In genomic region chr5:136802382-136802781, GRCh38 we compare ENCODE assay signal across 9 cellular contexts.
DNase-seq lines count a peak whose midpoint lies in the region; ATAC-seq, FAIRE-seq and TF ChIP-seq lines count a peak whose summit lies in the region.
"Had no signal": no experiment of that assay in that cellular context is flagged by ENCODE, and none has a peak within 500 bp of the region (broad histone marks: within the 10 kb centered on the region; RNA-seq: fewer than 3 reads in every experiment).

No MANE protein-coding gene starts in this region.

- CTCF ChIA-PET in HepG2 (lab: Yijun Ruan, JAX; ENCODE audit: low intra/inter-chr PET ratio, low total read pairs) = no interaction called here

- intact Hi-C loops in HepG2 (cut with micrococcal nuclease; ENCODE audit: unreplicated experiment) = no loop called here
- intact Hi-C loops in right lobe of liver (cut with DNase I) = no loop called here
- intact Hi-C loops in head of caudate nucleus (cut with DNase I) = loop anchor here (10.0 kb wide), 1 partner anchor 412 kb away; no protein-coding TSS in a partner anchor

- FAIRE-seq in HepG2 (lab: Jason Lieb, UNC) (no peak), RCC 7860 (lab: Jason Lieb, UNC) (peak; percentile 61)

- H3K27ac Mint-ChIP-seq in stimulated activated naive CD8-positive, alpha-beta T cell treated with anti-CD3 and anti-CD28 coated beads, Interleukin-15, amount 100 ng/mL, for 72 hours = no peak overlapping the region
- H3K27ac Mint-ChIP-seq: CD8-positive, alpha-beta memory T cell had no signal

- no peak for ATAC-seq in HepG2
- no peak for ATAC-seq in right lobe of liver
- no peak for ATAC-seq in GM18520 (IDR thresholded peaks at IDR 0.05; ENCODE audit: unreplicated experiment)
- no peak for ATAC-seq in GM19351 (IDR thresholded peaks at IDR 0.05; ENCODE audit: unreplicated experiment)
- ATAC-seq in stimulated activated naive CD8-positive, alpha-beta T cell treated with anti-CD3 and anti-CD28 coated beads, Interleukin-15, amount 100 ng/mL, for 72 hours = no peak
- ATAC-seq in HG02623 (IDR thresholded peaks at IDR 0.05; ENCODE audit: unreplicated experiment) = no peak

- no peak for TF ChIP-seq RAD21 in HepG2 (CRISPR knock-in tag; IDR thresholded peaks at IDR 0.05)

- no peak overlapping the region for H3K27ac ChIP-seq in HepG2 (ENCODE audit: extremely low read length, insufficient read depth, low read length)
- H3K27ac ChIP-seq in right lobe of liver = no peak overlapping the region

- no peak overlapping the region for H2AFZ ChIP-seq in HepG2 (ENCODE audit: low read length)

- H3K9me3 ChIP-seq in HepG2 (ENCODE audit: low read length) (no peaks in the 10 kb centered on the region), right lobe of liver (no peaks in the 10 kb centered on the region)

- H3K4me3 Mint-ChIP-seq in stimulated activated naive CD8-positive, alpha-beta T cell treated with anti-CD3 and anti-CD28 coated beads, Interleukin-15, amount 100 ng/mL, for 72 hours = no peak overlapping the region
- H3K4me3 Mint-ChIP-seq: CD8-positive, alpha-beta memory T cell had no signal

- no peaks in the 10 kb centered on the region for H3K4me1 ChIP-seq in HepG2 (ENCODE audit: insufficient read depth, low read length)
- H3K4me1 ChIP-seq in right lobe of liver = no peaks in the 10 kb centered on the region

- TF ChIP-seq CTCF in HepG2 (CRISPR knock-in tag; IDR thresholded peaks at IDR 0.05) (no peak), right lobe of liver (IDR thresholded peaks at IDR 0.05) (no peak)

- DNase-seq in HepG2 (ENCODE audit: low spot score) (no peak), right lobe of liver (no peak), RCC 7860 (ENCODE audit: low spot score) (no peak), head of caudate nucleus (peak in 32 of 42 donors; percentile 11 to 70 (median 38))
- DNase-seq in stimulated activated naive CD8-positive, alpha-beta T cell treated with anti-CD3 and anti-CD28 coated beads, Interleukin-15, amount 100 ng/mL, for 72 hours = no peak
- DNase-seq: CD8-positive, alpha-beta memory T cell had no signal

- H4K20me1 ChIP-seq in HepG2 (ENCODE audit: insufficient read depth, low read length) = no peaks in the 10 kb centered on the region

- H3K27me3 Mint-ChIP-seq in stimulated activated naive CD8-positive, alpha-beta T cell treated with anti-CD3 and anti-CD28 coated beads, Interleukin-15, amount 100 ng/mL, for 72 hours = no peaks in the 10 kb centered on the region

- H3K9ac ChIP-seq in HepG2 (ENCODE audit: insufficient read depth, low read depth, low read length) = no peak overlapping the region

- H3K4me3 ChIP-seq in HepG2 (replicated peaks in 1 of 3; ENCODE audit: insufficient read depth in 1 of 3, low read depth in 2 of 3, low read length in 3 of 3) (no peak overlapping the region), right lobe of liver (no peak overlapping the region)

- H3K9me3 Mint-ChIP-seq in stimulated activated naive CD8-positive, alpha-beta T cell treated with anti-CD3 and anti-CD28 coated beads, Interleukin-15, amount 100 ng/mL, for 72 hours = peaks cover 5 to 11% of the 10 kb centered on the region in 2 donors

- no peaks in the 10 kb centered on the region for H3K27me3 ChIP-seq in HepG2 (ENCODE audit: control insufficient read depth in 1 of 2, insufficient read depth in 2 of 2, low read length in 2 of 2)
- no peaks in the 10 kb centered on the region for H3K27me3 ChIP-seq in right lobe of liver

- no TSS peak for BruUV-seq in HepG2 (replicated peaks; lab: Mats Ljungman, UMichigan)

- 2% methylated on average over 2 of the region's 2 CpGs for WGBS in HepG2 (ENCODE audit: low lambda C conversion rate)
- WGBS in right lobe of liver (ENCODE audit: insufficient coverage, low coverage, low lambda C conversion rate, missing lambda C conversion rate) = 48% methylated on average over 2 of the region's 2 CpGs

- in situ Hi-C loops in HepG2 (cut with HindIII; ENCODE audit: extremely low pct_ligation_motif_present, low pct_unique_long_range_greater_than_20kb) = no loop called here

- H3K79me2 ChIP-seq in HepG2 (ENCODE audit: insufficient read depth, low read length) = no peaks in the 10 kb centered on the region

- POLR2A ChIA-PET in HepG2 (lab: Yijun Ruan, JAX) = no interaction called here

- no peaks in the 10 kb centered on the region for H3K4me1 Mint-ChIP-seq in stimulated activated naive CD8-positive, alpha-beta T cell treated with anti-CD3 and anti-CD28 coated beads, Interleukin-15, amount 100 ng/mL, for 72 hours
- H3K4me1 Mint-ChIP-seq: CD8-positive, alpha-beta memory T cell had no signal

- no peaks in the 10 kb centered on the region for H3K36me3 ChIP-seq in HepG2 (replicated peaks in 1 of 2; ENCODE audit: control insufficient read depth in 1 of 2, insufficient read depth in 2 of 2, low read length in 2 of 2)
- no peaks in the 10 kb centered on the region for H3K36me3 ChIP-seq in right lobe of liver

- TF ChIP-seq POLR2A in HepG2 (IDR thresholded peaks at IDR 0.05; ENCODE audit: insufficient read depth in 1 of 2, low read depth in 2 of 2, low read length in 2 of 2) = no peak
- TF ChIP-seq POLR2A in right lobe of liver (IDR thresholded peaks at IDR 0.05) = no peak

- no peak overlapping the region for H3K4me2 ChIP-seq in HepG2 (ENCODE audit: low read depth, low read length)

- TF ChIP-seq EP300 in HepG2 (IDR thresholded peaks at IDR 0.05; ENCODE audit: low read depth in 2 of 2, low read length in 2 of 2) (no peak), HepG2 (CRISPR knock-in tag; IDR thresholded peaks at IDR 0.05; ENCODE audit: borderline replicate concordance) (no peak)

TF ChIP-seq in HepG2, 621 proteins besides CTCF, POLR2A, EP300 and RAD21:
- no peak for TF ChIP-seq TBP (CRISPR knock-in tag; IDR thresholded peaks at IDR 0.05)
- no peak for TF ChIP-seq ZNF788 (CRISPR knock-in tag; IDR thresholded peaks at IDR 0.05; ENCODE audit: borderline replicate concordance)
- TF ChIP-seq STAG1 (CRISPR knock-in tag; IDR thresholded peaks at IDR 0.05) = peak; percentile 24; the same call in 1 of the 2 replicates
- no peak for TF ChIP-seq AGO1 (IDR thresholded peaks at IDR 0.05; ENCODE audit: low read depth, low read length, poor library complexity, severe bottlenecking)
- TF ChIP-seq CREB1 (IDR thresholded peaks at IDR 0.05) = no peak
- no peak for TF ChIP-seq CREB1 (CRISPR knock-in tag; IDR thresholded peaks at IDR 0.05)

Comparison
In these comparisons a context has a peak if more than half of its experiments do, and no peak if none do; other contexts are left out.
1. DNase-seq: peak in head of caudate nucleus (32 of 42); none in HepG2 (single experiment), right lobe of liver (0 of 3), RCC 7860 (single experiment) and stimulated activated naive CD8-positive, alpha-beta T cell treated with anti-CD3 and anti-CD28 coated beads, Interleukin-15, amount 100 ng/mL, for 72 hours (0 of 2).